Comparison of ENCODE assay signal across 20 cellular contexts in the genomic region with DNA sequence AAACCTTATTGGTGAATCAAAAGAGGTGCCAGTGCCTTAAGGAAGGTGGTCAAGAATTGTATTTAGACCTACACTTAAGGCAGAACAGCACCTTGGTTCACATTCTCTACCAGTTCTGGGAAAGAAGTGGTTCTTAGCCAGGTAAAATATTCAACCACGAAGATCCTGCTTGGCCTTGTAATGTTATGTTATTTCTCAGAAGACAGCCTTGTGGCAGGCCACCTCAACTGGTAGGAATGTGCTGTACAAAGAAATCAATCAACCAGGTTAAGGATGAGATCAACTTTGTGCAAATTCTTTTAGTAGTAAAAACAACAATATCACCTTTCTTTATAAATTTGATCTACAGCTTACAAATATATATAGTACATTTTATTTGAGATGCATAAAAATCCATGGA.
A peak's percentile ranks its signal among the peaks of the same experiment; 100 is the strongest.
DNase-seq lines count a peak whose midpoint lies in the region; ATAC-seq and TF ChIP-seq lines count a peak whose summit lies in the region.
"Had no signal": no experiment of that assay in that cellular context is flagged by ENCODE, and none has a peak within 500 bp of the region (broad histone marks: within the 10 kb centered on the region; RNA-seq: fewer than 3 reads in every experiment).

No MANE protein-coding gene starts in this region.

- H3K4me1 ChIP-seq in RWPE2 (ENCODE audit: insufficient read depth, poor library complexity, severe bottlenecking), result peaks cover 29% of the 10 kb centered on the region

- no peaks in the 10 kb centered on the region for H3K36me3 ChIP-seq in RWPE2 (ENCODE audit: low read depth)
- H3K36me3 ChIP-seq: BLaER1 treated with 17β-estradiol and CSF1 and Interleukin-3, amounts not matched to agents 10 nM and 100 nM had no signal

- H3K27ac Mint-ChIP-seq in progenitor cell of endocrine pancreas, result peak overlapping the region; percentile 13
- no peak overlapping the region for H3K27ac Mint-ChIP-seq in osteocyte (ENCODE audit: unreplicated experiment)
- H3K27ac Mint-ChIP-seq: activated naive CD4-positive, alpha-beta T cell treated with anti-CD3 and anti-CD28 coated beads, Interleukin-2, amount 50 U/mL, for 72 hours; immature natural killer cell had no signal

- DNase-seq in HCEC 1CT (peak; percentile 22), RWPE2 (ENCODE audit: low spot score) (no peak), progenitor cell of endocrine pancreas (ENCODE audit: low spot score, unreplicated experiment) (no peak), osteocyte (ENCODE audit: extremely low spot score, unreplicated experiment) (no peak)
- DNase-seq: activated CD4-positive, alpha-beta T cell treated with anti-CD3 and anti-CD28 coated beads for 48 hours; activated T-cell treated with anti-CD3 and anti-CD28 coated beads, Interleukin-2, amount 50 U/mL, for 1 hour; DMS79 treated with DMSO at 0.1 percent for 48 hours; immature natural killer cell; KBM-7; NCI-H1694; NCI-H526 treated with DMSO at 0.1 percent for 48 hours; small intestine; stimulated activated naive CD4-positive, alpha-beta T cell treated with Interleukin-2 at 50 U/mL for 16 hours; T-helper 2 cell had no signal

- H3K4me3 Mint-ChIP-seq in progenitor cell of endocrine pancreas (ENCODE audit: low read depth), result no peak overlapping the region
- no peak overlapping the region for H3K4me3 Mint-ChIP-seq in osteocyte (ENCODE audit: unreplicated experiment)
- H3K4me3 Mint-ChIP-seq: immature natural killer cell had no signal

- H3K9me3 ChIP-seq in RWPE2 (ENCODE audit: severe bottlenecking), result no peaks in the 10 kb centered on the region

- ATAC-seq in RWPE2 (ENCODE audit: low read depth) (peak; percentile 97), esophagus mucosa (peak; percentile 36), GM21576 (IDR thresholded peaks at IDR 0.05; ENCODE audit: unreplicated experiment) (no peak), HG03196 (IDR thresholded peaks at IDR 0.05; ENCODE audit: unreplicated experiment) (no peak), HG02884 (IDR thresholded peaks at IDR 0.05; ENCODE audit: unreplicated experiment) (no peak)
- ATAC-seq: activated naive CD4-positive, alpha-beta T cell treated with anti-CD3 and anti-CD28 coated beads, Interleukin-2, amount 50 U/mL, for 72 hours had no signal

- TF ChIP-seq CTCF in RWPE2 (IDR thresholded peaks at IDR 0.05; ENCODE audit: poor library complexity, severe bottlenecking) (no peak), progenitor cell of endocrine pancreas (IDR thresholded peaks at IDR 0.05; ENCODE audit: unreplicated experiment) (no peak), osteocyte (IDR thresholded peaks at IDR 0.05) (no peak)

- peaks cover 9% of the 10 kb centered on the region for H3K4me1 Mint-ChIP-seq in progenitor cell of endocrine pancreas (ENCODE audit: low read depth)
- H3K4me1 Mint-ChIP-seq in osteocyte (ENCODE audit: unreplicated experiment), result peaks cover 4% of the 10 kb centered on the region

- H3K9me3 Mint-ChIP-seq in progenitor cell of endocrine pancreas (ENCODE audit: low read depth) (no peaks in the 10 kb centered on the region), osteocyte (ENCODE audit: unreplicated experiment) (peaks cover 5% of the 10 kb centered on the region)
- H3K9me3 Mint-ChIP-seq: activated naive CD4-positive, alpha-beta T cell treated with anti-CD3 and anti-CD28 coated beads, Interleukin-2, amount 50 U/mL, for 72 hours; immature natural killer cell had no signal

- H3K36me3 Mint-ChIP-seq in progenitor cell of endocrine pancreas (ENCODE audit: insufficient read depth), result no peaks in the 10 kb centered on the region
- H3K36me3 Mint-ChIP-seq in osteocyte (ENCODE audit: unreplicated experiment), result no peaks in the 10 kb centered on the region
- H3K36me3 Mint-ChIP-seq: activated naive CD4-positive, alpha-beta T cell treated with anti-CD3 and anti-CD28 coated beads, Interleukin-2, amount 50 U/mL, for 72 hours; immature natural killer cell had no signal

- H3K27me3 Mint-ChIP-seq in progenitor cell of endocrine pancreas (no peaks in the 10 kb centered on the region), osteocyte (ENCODE audit: unreplicated experiment) (no peaks in the 10 kb centered on the region)

- peak overlapping the region; percentile 68 for H3K27ac ChIP-seq in RWPE2 (ENCODE audit: poor library complexity, severe bottlenecking)
- H3K27ac ChIP-seq: BLaER1 treated with 17β-estradiol and CSF1 and Interleukin-3, amounts not matched to agents 10 nM and 100 nM had no signal

- H3K4me3 ChIP-seq in RWPE2 (ENCODE audit: severe bottlenecking), result no peak overlapping the region
- H3K4me3 ChIP-seq: BLaER1 treated with 17β-estradiol and CSF1 and Interleukin-3, amounts not matched to agents 10 nM and 100 nM had no signal

- H3K27me3 ChIP-seq in RWPE2 (ENCODE audit: insufficient read depth, poor library complexity, severe bottlenecking), result no peaks in the 10 kb centered on the region
- H3K27me3 ChIP-seq: BLaER1 treated with 17β-estradiol and CSF1 and Interleukin-3, amounts not matched to agents 10 nM and 100 nM had no signal

Comparison
In these comparisons a context has a peak if more than half of its experiments do, and no peak if none do; other contexts are left out.
1. ATAC-seq: peak in RWPE2 (single experiment) and esophagus mucosa (single experiment); none in GM21576 (single experiment), HG03196 (single experiment) and HG02884 (single experiment).